Comparison of ENCODE assay signal across 32 cellular contexts in the genomic region with DNA sequence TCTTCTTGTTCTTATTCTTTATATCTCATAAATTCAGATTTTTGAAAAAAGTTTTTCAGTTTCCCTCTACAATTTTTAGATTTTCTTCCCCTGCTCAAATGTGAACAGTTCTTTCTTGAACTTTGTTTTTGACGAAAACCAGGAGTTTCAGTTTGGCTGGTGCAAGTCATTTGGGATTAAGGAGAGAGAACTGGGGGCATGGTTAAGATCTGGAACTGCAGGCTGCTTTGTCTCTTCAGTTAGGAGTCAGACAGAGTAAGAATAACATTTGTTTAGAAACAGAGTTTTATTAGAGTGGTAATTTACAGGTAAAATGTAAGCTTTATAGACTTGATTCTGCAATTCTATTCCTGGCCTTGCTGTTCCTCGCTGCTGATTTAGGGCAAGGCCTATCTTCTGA.
DNase-seq lines count a peak whose midpoint lies in the region; ATAC-seq, FAIRE-seq and TF ChIP-seq lines count a peak whose summit lies in the region.
"Had no signal": no experiment of that assay in that cellular context is flagged by ENCODE, and none has a peak within 500 bp of the region (broad histone marks: within the 10 kb centered on the region; RNA-seq: fewer than 3 reads in every experiment).

No MANE protein-coding gene starts in this region.

- no peak for ATAC-seq in GM23338
- ATAC-seq in pancreas: no peak
- ATAC-seq: HepG2 had no signal

- H3K27me3 ChIP-seq in GM23338 (ENCODE audit: insufficient read depth) (no peaks in the 10 kb centered on the region), pancreas (no peaks in the 10 kb centered on the region), subcutaneous abdominal adipose tissue (ENCODE audit: control insufficient read depth in 5 of 5, insufficient read depth in 4 of 5, low read length in 5 of 5) (no peaks in the 10 kb centered on the region)
- H3K27me3 ChIP-seq: neural progenitor cell, Peyer's patch, SJCRH30 had no signal

- no peaks in the 10 kb centered on the region for H3F3A ChIP-seq in GM23338 (replicated peaks; ENCODE audit: low read depth)

- H3K36me3 ChIP-seq in GM23338 (ENCODE audit: insufficient read depth): no peaks in the 10 kb centered on the region
- H3K36me3 ChIP-seq in pancreas: no peaks in the 10 kb centered on the region
- H3K36me3 ChIP-seq in subcutaneous abdominal adipose tissue (ENCODE audit: control insufficient read depth in 5 of 5, insufficient read depth in 5 of 5, low read length in 5 of 5): no peaks in the 10 kb centered on the region
- H3K36me3 ChIP-seq: neural progenitor cell, Peyer's patch, SJCRH30, WERI-Rb-1 had no signal

- peaks cover 49% of the 10 kb centered on the region for H3K4me1 Mint-ChIP-seq in GM23338
- H3K4me1 Mint-ChIP-seq: activated CD4-positive, alpha-beta T cell treated with anti-CD3 and anti-CD28 coated beads, Interleukin-2, amount 10 ng/mL, durations not matched to agents 24 days and 14 days had no signal

- peaks cover 10% of the 10 kb centered on the region for H3K79me2 ChIP-seq in GM23338 (replicated peaks; ENCODE audit: insufficient read depth)

- no peak overlapping the region for H3K27ac Mint-ChIP-seq in GM23338
- H3K27ac Mint-ChIP-seq: activated CD4-positive, alpha-beta T cell treated with anti-CD3 and anti-CD28 coated beads, Interleukin-2, amount 10 ng/mL, durations not matched to agents 24 days and 14 days; activated naive CD8-positive, alpha-beta T cell; CD4-positive, alpha-beta T cell; neural progenitor cell had no signal

- no peak overlapping the region for H3K4me2 ChIP-seq in GM23338
- H3K4me2 ChIP-seq: neural progenitor cell had no signal

- H2AFZ ChIP-seq in GM23338: no peak overlapping the region
- H2AFZ ChIP-seq: neural progenitor cell had no signal

- CTCF ChIA-PET in RWPE1 (lab: Yijun Ruan, JAX): interaction anchor here (0.5 kb wide), 1 partner anchor 68 kb away, joined by 3 read pairs; no protein-coding TSS in a partner anchor

- H3K4me1 ChIP-seq in GM23338 (ENCODE audit: insufficient read depth) (peaks cover 24% of the 10 kb centered on the region), pancreas (no peaks in the 10 kb centered on the region), subcutaneous abdominal adipose tissue (ENCODE audit: control insufficient read depth in 5 of 5, insufficient read depth in 5 of 5, low read length in 5 of 5) (peaks cover 5 to 62% (median 53%) of the 10 kb centered on the region in 5 donors)
- H3K4me1 ChIP-seq: Peyer's patch had no signal

- H3K4me3 ChIP-seq in GM23338 (no peak overlapping the region), coronary artery (no peak overlapping the region), pancreas (no peak overlapping the region), subcutaneous abdominal adipose tissue (ENCODE audit: low read depth in 1 of 5, low read length in 5 of 5) (no peak overlapping the region)
- H3K4me3 ChIP-seq: neural progenitor cell, Peyer's patch, SJCRH30 had no signal

- H3K9me3 ChIP-seq in pancreas (no peaks in the 10 kb centered on the region), subcutaneous abdominal adipose tissue (ENCODE audit: control insufficient read depth in 5 of 5, low read length in 5 of 5) (no peaks in the 10 kb centered on the region)
- H3K9me3 ChIP-seq: Peyer's patch, SJCRH30 had no signal

- POLR2A ChIA-PET in RWPE1 (lab: Yijun Ruan, JAX; ENCODE audit: low non-redundant PET): no interaction called here

- H3K27ac ChIP-seq in GM23338 (ENCODE audit: low read depth): 0 out of 2 replicates have a peak overlapping the region, but pooled peaks have one; percentile 10
- peak overlapping the region; percentile 38 to 62 for H3K27ac ChIP-seq in coronary artery
- no peak overlapping the region for H3K27ac ChIP-seq in pancreas
- H3K27ac ChIP-seq in subcutaneous abdominal adipose tissue (ENCODE audit: low read depth, low read length): peak overlapping the region; percentile 92
- no peak overlapping the region for H3K27ac ChIP-seq in RWPE1
- H3K27ac ChIP-seq: neural progenitor cell, Peyer's patch, SJCRH30, WERI-Rb-1 had no signal

- no peaks in the 10 kb centered on the region; the same call in 1 of the 2 replicates for H4K20me1 ChIP-seq in GM23338 (replicated peaks; ENCODE audit: insufficient read depth)

- H3K4me3 Mint-ChIP-seq in GM23338: no peak overlapping the region
- H3K4me3 Mint-ChIP-seq: activated CD4-positive, alpha-beta T cell treated with anti-CD3 and anti-CD28 coated beads, Interleukin-2, amount 10 ng/mL, durations not matched to agents 24 days and 14 days; activated naive CD8-positive, alpha-beta T cell; CD4-positive, alpha-beta T cell; neural progenitor cell had no signal

- peak overlapping the region in 2 of 5 donors; percentile 23 to 36 for H3K9ac ChIP-seq in subcutaneous abdominal adipose tissue (ENCODE audit: low read length in 5 of 5)
- H3K9ac ChIP-seq: neural progenitor cell had no signal

- peak; percentile 13 for FAIRE-seq in pancreas (lab: Jason Lieb, UNC)
- FAIRE-seq: astrocyte, HepG2 had no signal

- DNase-seq in GM23338 (ENCODE audit: low spot score) (no peak), coronary artery (ENCODE audit: low spot score) (no peak), pancreas (no peak), RWPE1 (ENCODE audit: low spot score) (no peak)
- no peak for DNase-seq in activated CD4-positive, alpha-beta T cell treated with anti-CD3 and anti-CD28 coated beads for 4 hours
- DNase-seq in activated CD4-positive, alpha-beta T cell treated with anti-CD3 and anti-CD28 coated beads, Interleukin-2, amount 50 U/mL, for 1 hour: no peak
- no peak for DNase-seq in activated effector memory CD4-positive, alpha-beta T cell treated with Interleukin-2 at 50 U/mL for 16 hours
- DNase-seq: activated CD4-positive, alpha-beta T cell treated with anti-CD3 and anti-CD28 coated beads, Interleukin-2, amount 10 ng/mL, durations not matched to agents 24 days and 14 days; activated effector memory CD4-positive, alpha-beta T cell treated with anti-CD3 and anti-CD28 coated beads, Interleukin-2, amount 50 U/mL, for 16 hours; activated T-cell treated with anti-CD3 and anti-CD28 coated beads, Interleukin-2, amount 50 U/mL, for 1 hour; CD4-positive, alpha-beta T cell; cortex of kidney; DND-41; effector memory CD4-positive, alpha-beta T cell; foreskin fibroblast; GF-D8; Karpas-422; NCI-H1417 treated with DMSO at 0.1 percent for 48 hours; NCI-H2029 treated with DMSO at 0.1 percent for 48 hours; NCI-H2227 treated with DMSO at 0.1 percent for 48 hours; NCI-H526 treated with DMSO at 0.1 percent for 48 hours; Peyer's patch; posterior cingulate gyrus; SJCRH30; stimulated activated CD4-positive, alpha-beta T cell treated with anti-CD3 and anti-CD28 coated beads, Interleukin-15, amount 100 ng/mL, for 24 hours; stimulated activated CD4-positive, alpha-beta T cell treated with anti-CD3 and anti-CD28 coated beads, Interleukin-4, amount 100 ng/mL, for 4 hours; WERI-Rb-1 had no signal

- H3K36me3 Mint-ChIP-seq in GM23338 (ENCODE audit: low read depth): no peaks in the 10 kb centered on the region
- H3K36me3 Mint-ChIP-seq: activated naive CD8-positive, alpha-beta T cell; neural progenitor cell had no signal

- H3K9me3 Mint-ChIP-seq in GM23338: no peaks in the 10 kb centered on the region
- H3K9me3 Mint-ChIP-seq: activated CD4-positive, alpha-beta T cell treated with anti-CD3 and anti-CD28 coated beads, Interleukin-2, amount 10 ng/mL, durations not matched to agents 24 days and 14 days; CD4-positive, alpha-beta T cell; neural progenitor cell had no signal

- no peak for TF ChIP-seq CTCF in GM23338 (conservative IDR thresholded peaks at IDR 0.05; ENCODE audit: low read depth in 2 of 2)
- TF ChIP-seq CTCF in coronary artery (IDR thresholded peaks at IDR 0.05): no peak
- TF ChIP-seq CTCF in pancreas (IDR thresholded peaks at IDR 0.05): no peak
- TF ChIP-seq CTCF in RWPE1 (conservative IDR thresholded peaks at IDR 0.05; ENCODE audit: low read depth): no peak

- H3K9me2 ChIP-seq in GM23338 (ENCODE audit: insufficient read depth): no peaks in the 10 kb centered on the region

- H3K27me3 Mint-ChIP-seq in GM23338 (ENCODE audit: insufficient read depth, low read depth, poor library complexity): no peaks in the 10 kb centered on the region
- H3K27me3 Mint-ChIP-seq: activated CD4-positive, alpha-beta T cell treated with anti-CD3 and anti-CD28 coated beads, Interleukin-2, amount 10 ng/mL, durations not matched to agents 24 days and 14 days; activated naive CD8-positive, alpha-beta T cell; CD4-positive, alpha-beta T cell had no signal

- intact Hi-C loops in pancreas (cut with DNase I): no loop called here

- 88% methylated on average over 2 of the region's 2 CpGs for WGBS in pancreas, 2 donors

TF ChIP-seq in GM23338, 12 proteins besides CTCF, POLR2A, EP300 and RAD21 (continues in another document):
- TF ChIP-seq CREB1 (CRISPR knock-in tag; IDR thresholded peaks at IDR 0.05; ENCODE audit: low read depth) (no peak), STAT1 (IDR thresholded peaks at IDR 0.05; ENCODE audit: unreplicated experiment) (no peak), ZNF331 (CRISPR knock-in tag; IDR thresholded peaks at IDR 0.05; ENCODE audit: low read depth) (no peak), EZH2phosphoT487 (IDR thresholded peaks at IDR 0.05; ENCODE audit: unreplicated experiment) (no peak), ZNF114 (CRISPR knock-in tag; IDR thresholded peaks at IDR 0.05) (no peak), ETS1 (IDR thresholded peaks at IDR 0.05) (no peak), EZH2 (IDR thresholded peaks at IDR 0.05; ENCODE audit: low read depth, unreplicated experiment) (no peak), JUNB (IDR thresholded peaks at IDR 0.05; ENCODE audit: unreplicated experiment) (no peak)

Comparison
In these comparisons a context has a peak if more than half of its experiments do, and no peak if none do; other contexts are left out.
1. H3K27ac ChIP-seq: peak in GM23338 (single experiment), coronary artery (2 of 2) and subcutaneous abdominal adipose tissue (single experiment); none in pancreas (0 of 4) and RWPE1 (single experiment).